Comparison of ENCODE assay signal across 24 cellular contexts in genomic region chr3:105979961-105980360, GRCh38.
"Had no signal": no experiment of that assay in that cellular context is flagged by ENCODE, and none has a peak within 500 bp of the region (broad histone marks: within the 10 kb centered on the region; RNA-seq: fewer than 3 reads in every experiment).

No MANE protein-coding gene starts in this region.

- ATAC-seq: activated CD4-positive, CD25-positive, alpha-beta regulatory T cell treated with anti-CD3 and anti-CD28 coated beads, Interleukin-2, amount 50 U/mL, for 24 hours; activated CD8-positive, alpha-beta T cell treated with anti-CD3 and anti-CD28 coated beads for 36 hours; activated T-cell treated with anti-CD3 and anti-CD28 coated beads, Interleukin-2, amount 50 U/mL, for 72 hours had no signal

- H3K9me3 ChIP-seq: Peyer's patch, SJCRH30 had no signal

- H3K36me3 ChIP-seq: Peyer's patch, SJCRH30 had no signal

- H3K4me1 ChIP-seq: Peyer's patch had no signal

- H3K27me3 ChIP-seq: Peyer's patch, SJCRH30 had no signal

- H3K9ac ChIP-seq: SK-N-SH had no signal

- H3K4me3 ChIP-seq: Peyer's patch, SJCRH30 had no signal

- H3K4me2 ChIP-seq: SK-N-SH had no signal

- H3K27ac ChIP-seq: Peyer's patch, RWPE1, SJCRH30 had no signal

- DNase-seq: activated CD4-positive, alpha-beta T cell treated with anti-CD3 and anti-CD28 coated beads for 4 hours; activated CD8-positive, alpha-beta memory T cell treated with anti-CD3 and anti-CD28 coated beads, Interleukin-2, amount 50 U/mL, for 4 hours; activated CD8-positive, alpha-beta T cell treated with anti-CD3 and anti-CD28 coated beads for 36 hours; activated gamma-delta T cell treated with Interleukin-2 at 50 U/mL for 16 hours; activated naive CD4-positive, alpha-beta T cell treated with anti-CD3 and anti-CD28 coated beads, Interleukin-2, amount 10 ng/mL, durations not matched to agents 7 days and 5 days; activated naive CD8-positive, alpha-beta T cell treated with anti-CD3 and anti-CD28 coated beads for 36 hours; activated T-cell treated with anti-CD3 and anti-CD28 coated beads, Interleukin-2, amount 50 U/mL, for 72 hours; anterior cingulate cortex; central memory CD4-positive, alpha-beta T cell; NCI-H1092; NCI-H1417; NCI-H1930; NCI-H2171 treated with DMSO at 0.1 percent for 48 hours; NCI-H510A treated with DMSO at 0.1 percent for 48 hours; NCI-H69; NK-92 treated with Interleukin-12 subunit alpha and Interleukin-12 subunit beta, amount 100 ng/mL, for 24 hours; OCI-M1; Peyer's patch; Right ventricle myocardium superior; SJCRH30; SK-N-SH; T-helper 1 cell had no signal
